Comparison of ENCODE assay signal across 8 cellular contexts in genomic region chr1:205301842-205302588, GRCh38. TPM values are rescaled to one million over a fixed set of nuclear protein-coding genes. Genes with fewer than 3 reads are reported as not detected.
DNase-seq lines count a peak whose midpoint lies in the region; ATAC-seq, FAIRE-seq and TF ChIP-seq lines count a peak whose summit lies in the region.

No MANE protein-coding gene starts in this region.

- no peak overlapping the region for H3K4me3 ChIP-seq in CD8-positive, alpha-beta memory T cell (ENCODE audit: low read length)
- H3K4me3 ChIP-seq in Peyer's patch (no peak overlapping the region), neural cell (ENCODE audit: low read length) (peak overlapping the region; percentile 38)

- no peaks in the 10 kb centered on the region for H3K9me3 ChIP-seq in CD8-positive, alpha-beta memory T cell (ENCODE audit: low read length)
- H3K9me3 ChIP-seq in Peyer's patch = no peaks in the 10 kb centered on the region
- no peaks in the 10 kb centered on the region for H3K9me3 ChIP-seq in neural cell (ENCODE audit: low read length)

- H3K36me3 Mint-ChIP-seq in CD8-positive, alpha-beta memory T cell = peaks cover 9 to 54% (median 23%) of the 10 kb centered on the region in 3 donors
- peaks cover 27% of the 10 kb centered on the region for H3K36me3 Mint-ChIP-seq in endothelial cell (ENCODE audit: low read depth, unreplicated experiment)

- TF ChIP-seq POLR2A in Peyer's patch (IDR thresholded peaks at IDR 0.05) = no peak

- ATAC-seq in GM18519 (IDR thresholded peaks at IDR 0.05; ENCODE audit: low FRiP score, unreplicated experiment) (no peak), GM19397 (IDR thresholded peaks at IDR 0.05; ENCODE audit: unreplicated experiment) (no peak)

- H3K9ac ChIP-seq in neural cell (ENCODE audit: low read length) = peak overlapping the region; percentile 56

- H3K4me3 Mint-ChIP-seq in CD8-positive, alpha-beta memory T cell = no peak overlapping the region
- H3K4me3 Mint-ChIP-seq in endothelial cell (ENCODE audit: unreplicated experiment) = peak overlapping the region; percentile 39

- no peaks in the 10 kb centered on the region for H3K27me3 ChIP-seq in CD8-positive, alpha-beta memory T cell (ENCODE audit: insufficient read depth, low read length, poor library complexity, severe bottlenecking)
- H3K27me3 ChIP-seq in Peyer's patch = no peaks in the 10 kb centered on the region
- H3K27me3 ChIP-seq in neural cell (ENCODE audit: insufficient read depth, low read depth, low read length) = no peaks in the 10 kb centered on the region

- POLR2A ChIA-PET in CD8-positive, alpha-beta memory T cell (lab: Charles Lee) = interaction anchor here (0.8 to 1.1 kb wide), 3 partner anchors 12 to 29 kb away, joined by 3 to 5 read pairs (median 3); no protein-coding TSS in a partner anchor

- peaks cover 4% of the 10 kb centered on the region for H3F3A ChIP-seq in neural cell (ENCODE audit: insufficient read depth, low read length, poor library complexity, severe bottlenecking)

- no peak for TF ChIP-seq RAD21 in neural cell (conservative IDR thresholded peaks at IDR 0.05)

- TF ChIP-seq CTCF in Peyer's patch (IDR thresholded peaks at IDR 0.05) (no peak), endothelial cell (IDR thresholded peaks at IDR 0.05; ENCODE audit: unreplicated experiment) (no peak), neural cell (IDR thresholded peaks at IDR 0.05; ENCODE audit: poor library complexity, severe bottlenecking) (no peak), D721Med (IDR thresholded peaks at IDR 0.05; ENCODE audit: insufficient read depth, missing control alignments) (no peak)

- DNase-seq in CD8-positive, alpha-beta memory T cell = no peak
- DNase-seq in Peyer's patch (peak in 2 of 3 donors; percentile 58 to 81), endothelial cell (ENCODE audit: low spot score) (no peak), posterior cingulate gyrus (no peak), D721Med (ENCODE audit: insufficient read length, low spot score) (no peak)

- H4K20me1 ChIP-seq in neural cell (ENCODE audit: insufficient read depth) = no peaks in the 10 kb centered on the region

- no peak for TF ChIP-seq EP300 in neural cell (conservative IDR thresholded peaks at IDR 0.05; ENCODE audit: poor library complexity, severe bottlenecking)

- peaks cover 31 to 64% (median 55%) of the 10 kb centered on the region in 3 donors for H3K4me1 Mint-ChIP-seq in CD8-positive, alpha-beta memory T cell
- peaks cover 25% of the 10 kb centered on the region for H3K4me1 Mint-ChIP-seq in endothelial cell (ENCODE audit: unreplicated experiment)

- intact Hi-C loops in posterior cingulate gyrus (cut with DNase I) = no loop called here

- H3K79me2 ChIP-seq in neural cell (replicated peaks; ENCODE audit: insufficient read depth, low read length) = no peaks in the 10 kb centered on the region

- H3K9me3 Mint-ChIP-seq in CD8-positive, alpha-beta memory T cell = no peaks in the 10 kb centered on the region
- H3K9me3 Mint-ChIP-seq in endothelial cell (ENCODE audit: unreplicated experiment) = no peaks in the 10 kb centered on the region

- no peak for FAIRE-seq in D721Med (lab: Jason Lieb, UNC)

- no peak overlapping the region for H3K27ac ChIP-seq in CD8-positive, alpha-beta memory T cell (ENCODE audit: low read depth, low read length)
- H3K27ac ChIP-seq in Peyer's patch (peak overlapping the region in 3 of 4 donors; percentile 24 to 60 (median 52)), neural cell (ENCODE audit: low read length) (peak overlapping the region; percentile 57)

- H3K9me2 ChIP-seq in neural cell (ENCODE audit: insufficient read depth, low read length) = no peaks in the 10 kb centered on the region

- peaks cover 18% of the 10 kb centered on the region for H3K4me1 ChIP-seq in CD8-positive, alpha-beta memory T cell (ENCODE audit: insufficient read depth, low read length)
- H3K4me1 ChIP-seq in Peyer's patch = peaks cover 8 to 37% (median 13%) of the 10 kb centered on the region in 4 donors

- no peak overlapping the region for H3K4me2 ChIP-seq in neural cell (ENCODE audit: low read length)

- H3K27me3 Mint-ChIP-seq in CD8-positive, alpha-beta memory T cell = peaks cover 0 to 1% of the 10 kb centered on the region in 2 donors
- H3K27me3 Mint-ChIP-seq in endothelial cell (ENCODE audit: unreplicated experiment) = peaks cover 3% of the 10 kb centered on the region

- CTCF ChIA-PET in CD8-positive, alpha-beta memory T cell (lab: Charles Lee) = interaction anchor here (1.4 to 40.7 kb wide), 4 partner anchors 18 to 30 kb away, joined by 3 to 1351 read pairs (median 4); partner anchors contain the start of gene NUAK2

- H2AFZ ChIP-seq in neural cell (ENCODE audit: low read depth, low read length) = peak overlapping the region; percentile 48

- peaks cover 45% of the 10 kb centered on the region for H3K36me3 ChIP-seq in CD8-positive, alpha-beta memory T cell (ENCODE audit: insufficient read depth, low read length)
- H3K36me3 ChIP-seq in Peyer's patch (peaks cover 0 to 44% (median 0%) of the 10 kb centered on the region in 3 donors), neural cell (ENCODE audit: insufficient read depth, low read length) (peaks cover 6% of the 10 kb centered on the region)

- H3K27ac Mint-ChIP-seq in CD8-positive, alpha-beta memory T cell = peak overlapping the region in 5 of 8 donors; percentile 7 to 65 (median 50)
- peak overlapping the region; percentile 25 for H3K27ac Mint-ChIP-seq in endothelial cell (ENCODE audit: unreplicated experiment)

TF ChIP-seq in neural cell, 6 proteins besides CTCF, POLR2A, EP300 and RAD21:
- TF ChIP-seq MXI1 (conservative IDR thresholded peaks at IDR 0.05; ENCODE audit: poor library complexity, severe bottlenecking) = no peak
- TF ChIP-seq POLR2AphosphoS5 (IDR thresholded peaks at IDR 0.05) = no peak
- TF ChIP-seq SMC3 (conservative IDR thresholded peaks at IDR 0.05; ENCODE audit: poor library complexity) = no peak
- TF ChIP-seq REST (IDR thresholded peaks at IDR 0.05; ENCODE audit: borderline replicate concordance) = no peak
- no peak for TF ChIP-seq TAF1 (IDR thresholded peaks at IDR 0.05; ENCODE audit: low read depth)
- no peak for TF ChIP-seq EZH2 (IDR thresholded peaks at IDR 0.05; ENCODE audit: borderline replicate concordance, insufficient read depth, low read length, poor library complexity, severe bottlenecking)

RNA-seq across cellular contexts. Expression of gene NUAK2, which starts 19.5 kb away (rescaled TPM):
- total RNA-seq in CD8-positive, alpha-beta memory T cell = 1 to 10 TPM; 4.5 to 4.7 TPM
- polyA plus RNA-seq in CD8-positive, alpha-beta memory T cell = 32.1 TPM
- 10 to 100 TPM; 22.0 to 40.0 (median 30.9) TPM for total RNA-seq in Peyer's patch
- 3.6 TPM for total RNA-seq in endothelial cell (ENCODE audit: unreplicated experiment)
- polyA plus RNA-seq in neural cell = 1.4 and 2.9 TPM in 2 replicates
- 2.5 and 3.2 TPM in 2 replicates for polyA minus RNA-seq in neural cell

RNA-seq across cellular contexts. Expression of gene KLHDC8A, which starts 54.7 kb away (rescaled TPM):
- not detected for total RNA-seq in CD8-positive, alpha-beta memory T cell
- polyA plus RNA-seq in CD8-positive, alpha-beta memory T cell = not detected
- not detected for total RNA-seq in Peyer's patch
- total RNA-seq in endothelial cell (ENCODE audit: unreplicated experiment) = 1.5 TPM
- polyA plus RNA-seq in neural cell = 7.7 and 11.7 TPM in 2 replicates
- 4.4 TPM in 2 replicates for polyA minus RNA-seq in neural cell

Comparison
In these comparisons a context has a peak if more than half of its experiments do, and no peak if none do; other contexts are left out.
1. DNase-seq: peak in Peyer's patch (2 of 3); none in CD8-positive, alpha-beta memory T cell (0 of 5), endothelial cell (single experiment), posterior cingulate gyrus (0 of 10) and D721Med (single experiment).